ENCODE assay signal across 1 cellular context in the genomic region with DNA sequence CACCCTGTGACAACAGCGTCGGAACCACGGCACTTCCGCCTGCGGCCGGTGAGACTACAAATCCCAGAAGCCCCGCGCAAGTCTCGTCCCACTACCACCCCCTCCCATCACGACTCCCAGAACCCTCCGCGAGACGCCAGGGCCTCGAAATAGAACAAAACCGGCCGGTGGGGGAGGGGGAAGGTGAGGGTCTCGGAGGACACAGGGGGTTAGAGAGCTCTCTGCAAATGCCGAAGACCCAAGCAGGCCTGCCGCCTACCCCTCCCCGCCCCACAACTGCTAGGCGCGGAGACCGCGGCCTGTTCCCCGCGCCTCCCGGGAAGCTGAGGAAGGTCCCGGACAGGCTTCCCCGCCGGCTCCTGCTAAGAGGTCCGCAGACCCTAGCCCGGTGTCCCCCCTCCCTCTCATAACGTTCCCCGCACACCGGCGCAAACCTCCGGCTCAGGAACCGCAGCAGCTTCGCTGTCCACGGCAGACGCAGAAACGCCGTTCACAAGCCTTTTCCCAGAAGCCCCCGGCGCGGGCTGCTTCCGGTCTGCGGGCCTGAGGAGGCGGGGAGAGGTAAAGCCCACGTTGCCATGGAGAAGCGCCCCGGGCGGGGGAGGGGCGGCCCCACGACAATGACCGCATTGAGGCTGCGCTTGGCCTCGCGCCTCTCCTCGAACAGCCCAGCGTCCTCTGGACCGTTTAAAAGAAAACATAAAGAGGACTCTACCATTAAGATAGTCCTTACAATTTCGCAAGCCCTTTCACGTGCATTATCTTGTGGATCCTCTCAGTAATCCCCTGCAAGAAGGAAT.
TF ChIP-seq lines count a peak whose summit lies in the region.

Gene ZNF24 (minus strand): TSS at position 485 of the 800 bp plus-strand sequence. CDS start 3,770 bp downstream, outside the sequence.

TF ChIP-seq in WTC11, 78 proteins besides CTCF, POLR2A, EP300 and RAD21 (continued from another document):
- TF ChIP-seq ZNF232 (CRISPR knock-in tag; IDR thresholded peaks at IDR 0.05) (no peak), TEAD1 (CRISPR knock-in tag; IDR thresholded peaks at IDR 0.05) (peak; percentile 61), USF1 (CRISPR knock-in tag; IDR thresholded peaks at IDR 0.05) (0 out of 2 replicates have a peak, but pooled peaks have one; percentile 29), SOX15 (CRISPR knock-in tag; IDR thresholded peaks at IDR 0.05) (no peak)
- TF ChIP-seq, protein P1, sequence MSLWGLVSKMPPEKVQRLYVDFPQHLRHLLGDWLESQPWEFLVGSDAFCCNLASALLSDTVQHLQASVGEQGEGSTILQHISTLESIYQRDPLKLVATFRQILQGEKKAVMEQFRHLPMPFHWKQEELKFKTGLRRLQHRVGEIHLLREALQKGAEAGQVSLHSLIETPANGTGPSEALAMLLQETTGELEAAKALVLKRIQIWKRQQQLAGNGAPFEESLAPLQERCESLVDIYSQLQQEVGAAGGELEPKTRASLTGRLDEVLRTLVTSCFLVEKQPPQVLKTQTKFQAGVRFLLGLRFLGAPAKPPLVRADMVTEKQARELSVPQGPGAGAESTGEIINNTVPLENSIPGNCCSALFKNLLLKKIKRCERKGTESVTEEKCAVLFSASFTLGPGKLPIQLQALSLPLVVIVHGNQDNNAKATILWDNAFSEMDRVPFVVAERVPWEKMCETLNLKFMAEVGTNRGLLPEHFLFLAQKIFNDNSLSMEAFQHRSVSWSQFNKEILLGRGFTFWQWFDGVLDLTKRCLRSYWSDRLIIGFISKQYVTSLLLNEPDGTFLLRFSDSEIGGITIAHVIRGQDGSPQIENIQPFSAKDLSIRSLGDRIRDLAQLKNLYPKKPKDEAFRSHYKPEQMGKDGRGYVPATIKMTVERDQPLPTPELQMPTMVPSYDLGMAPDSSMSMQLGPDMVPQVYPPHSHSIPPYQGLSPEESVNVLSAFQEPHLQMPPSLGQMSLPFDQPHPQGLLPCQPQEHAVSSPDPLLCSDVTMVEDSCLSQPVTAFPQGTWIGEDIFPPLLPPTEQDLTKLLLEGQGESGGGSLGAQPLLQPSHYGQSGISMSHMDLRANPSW (CRISPR knock-in tag; conservative IDR thresholded peaks at IDR 0.05; ENCODE audit: low read depth): no peak
- TF ChIP-seq, protein P2, sequence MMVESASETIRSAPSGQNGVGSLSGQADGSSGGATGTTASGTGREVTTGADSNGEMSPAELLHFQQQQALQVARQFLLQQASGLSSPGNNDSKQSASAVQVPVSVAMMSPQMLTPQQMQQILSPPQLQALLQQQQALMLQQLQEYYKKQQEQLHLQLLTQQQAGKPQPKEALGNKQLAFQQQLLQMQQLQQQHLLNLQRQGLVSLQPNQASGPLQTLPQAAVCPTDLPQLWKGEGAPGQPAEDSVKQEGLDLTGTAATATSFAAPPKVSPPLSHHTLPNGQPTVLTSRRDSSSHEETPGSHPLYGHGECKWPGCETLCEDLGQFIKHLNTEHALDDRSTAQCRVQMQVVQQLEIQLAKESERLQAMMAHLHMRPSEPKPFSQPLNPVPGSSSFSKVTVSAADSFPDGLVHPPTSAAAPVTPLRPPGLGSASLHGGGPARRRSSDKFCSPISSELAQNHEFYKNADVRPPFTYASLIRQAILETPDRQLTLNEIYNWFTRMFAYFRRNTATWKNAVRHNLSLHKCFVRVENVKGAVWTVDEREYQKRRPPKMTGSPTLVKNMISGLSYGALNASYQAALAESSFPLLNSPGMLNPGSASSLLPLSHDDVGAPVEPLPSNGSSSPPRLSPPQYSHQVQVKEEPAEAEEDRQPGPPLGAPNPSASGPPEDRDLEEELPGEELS (CRISPR knock-in tag; IDR thresholded peaks at IDR 0.05): peak; percentile 55
